ENCODE assay signal across 1 cellular context in the genomic region with DNA sequence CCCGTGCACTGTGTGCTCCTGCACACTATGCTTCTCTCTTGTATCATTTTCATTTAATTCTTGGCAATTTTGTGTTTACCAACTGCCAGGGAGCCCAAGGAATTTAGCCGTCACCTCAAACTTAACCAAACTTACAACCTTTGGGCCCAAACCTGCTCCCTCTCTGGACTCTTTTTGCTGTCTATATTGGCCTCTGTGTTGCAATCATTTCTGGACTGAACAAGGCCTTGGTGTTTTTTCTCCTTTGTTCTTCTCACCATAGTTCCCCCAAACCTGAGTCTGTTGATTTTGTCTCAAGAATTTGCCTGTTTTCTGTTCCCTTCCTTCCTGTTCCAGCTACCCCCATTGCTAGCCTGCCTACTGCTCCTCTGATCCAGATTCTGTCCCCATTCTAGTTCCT.
A peak's percentile ranks its signal among the peaks of the same experiment; 100 is the strongest.
TF ChIP-seq lines count a peak whose summit lies in the region.

No MANE protein-coding gene starts in this region.

TF ChIP-seq in HepG2, 621 proteins besides CTCF, POLR2A, EP300 and RAD21 (continued from another document and continues in another):
- TF ChIP-seq TFE3 (CRISPR knock-in tag; IDR thresholded peaks at IDR 0.05), result no peak
- no peak for TF ChIP-seq ZNF264 (CRISPR knock-in tag; IDR thresholded peaks at IDR 0.05)
- peak; percentile 79; the same call in 1 of the 2 replicates for TF ChIP-seq ZBTB26 (CRISPR knock-in tag; IDR thresholded peaks at IDR 0.05; ENCODE audit: borderline replicate concordance)
- 0 out of 2 replicates have a peak, but pooled peaks have one; percentile 18 for TF ChIP-seq TBX2 (CRISPR knock-in tag; IDR thresholded peaks at IDR 0.05; ENCODE audit: borderline replicate concordance)
- no peak for TF ChIP-seq AGO2 (optimal IDR thresholded peaks at IDR 0.05; ENCODE audit: low read depth, low read length)
- peak; percentile 70; the same call in 1 of the 2 replicates for TF ChIP-seq LCORL (IDR thresholded peaks at IDR 0.05)
- peak; percentile 41; the same call in 1 of the 2 replicates for TF ChIP-seq LCORL (CRISPR knock-in tag; IDR thresholded peaks at IDR 0.05)
- TF ChIP-seq PHF20 (CRISPR knock-in tag; IDR thresholded peaks at IDR 0.05), result no peak
- 0 out of 2 replicates have a peak, but pooled peaks have one; percentile 74 for TF ChIP-seq FOXJ3 (CRISPR knock-in tag; IDR thresholded peaks at IDR 0.05; ENCODE audit: borderline replicate concordance)
- TF ChIP-seq ZNF12 (CRISPR knock-in tag; IDR thresholded peaks at IDR 0.05), result no peak
- TF ChIP-seq, protein P1, sequence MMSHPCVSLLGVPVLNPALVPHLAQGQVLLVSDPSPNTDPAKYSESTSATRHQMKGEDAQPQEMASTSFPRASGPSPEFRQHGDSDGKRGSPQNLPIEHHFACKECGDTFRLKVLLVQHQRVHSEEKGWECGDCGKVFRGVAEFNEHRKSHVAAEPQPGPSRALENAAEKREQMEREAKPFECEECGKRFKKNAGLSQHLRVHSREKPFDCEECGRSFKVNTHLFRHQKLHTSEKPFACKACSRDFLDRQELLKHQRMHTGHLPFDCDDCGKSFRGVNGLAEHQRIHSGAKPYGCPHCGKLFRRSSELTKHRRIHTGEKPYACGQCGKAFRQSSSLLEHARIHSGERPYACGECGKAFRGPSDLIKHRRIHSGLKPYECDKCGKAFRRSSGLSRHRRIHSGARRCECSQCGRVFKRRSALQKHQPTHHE (CRISPR knock-in tag; IDR thresholded peaks at IDR 0.05; ENCODE audit: borderline replicate concordance), result no peak
- TF ChIP-seq ZNF296 (CRISPR knock-in tag; conservative IDR thresholded peaks at IDR 0.05), result no peak
- no peak for TF ChIP-seq IRF9 (CRISPR knock-in tag; IDR thresholded peaks at IDR 0.05; ENCODE audit: borderline replicate concordance)
- TF ChIP-seq XBP1 (CRISPR knock-in tag; IDR thresholded peaks at IDR 0.05), result no peak
- TF ChIP-seq ZNF710 (CRISPR knock-in tag; IDR thresholded peaks at IDR 0.05; ENCODE audit: borderline replicate concordance), result peak; percentile 21; the same call in 1 of the 2 replicates
- TF ChIP-seq PCBP2 (optimal IDR thresholded peaks at IDR 0.05; ENCODE audit: low read depth, low read length, poor library complexity, severe bottlenecking), result no peak
- no peak for TF ChIP-seq CSRNP1 (CRISPR knock-in tag; IDR thresholded peaks at IDR 0.05)
- TF ChIP-seq ZBTB33 (CRISPR knock-in tag; IDR thresholded peaks at IDR 0.05), result peak; percentile 37; the same call in 1 of the 2 replicates
- TF ChIP-seq ZBTB37 (CRISPR knock-in tag; IDR thresholded peaks at IDR 0.05), result peak; percentile 93
- TF ChIP-seq ZNF142 (CRISPR knock-in tag; IDR thresholded peaks at IDR 0.05), result no peak
- no peak for TF ChIP-seq E2F2 (CRISPR knock-in tag; IDR thresholded peaks at IDR 0.05; ENCODE audit: borderline replicate concordance)
- TF ChIP-seq POLR2G (IDR thresholded peaks at IDR 0.05; ENCODE audit: low read depth, low read length), result no peak
- TF ChIP-seq U2AF2 (IDR thresholded peaks at IDR 0.05; ENCODE audit: low read depth, low read length), result no peak
- TF ChIP-seq RBFOX2 (IDR thresholded peaks at IDR 0.05; ENCODE audit: low read depth, low read length), result no peak
- no peak for TF ChIP-seq ATF3 (CRISPR knock-in tag; IDR thresholded peaks at IDR 0.05)
- TF ChIP-seq SRSF4 (IDR thresholded peaks at IDR 0.05; ENCODE audit: low read depth, low read length, poor library complexity, severe bottlenecking), result no peak
- no peak for TF ChIP-seq GATAD1 (CRISPR knock-in tag; IDR thresholded peaks at IDR 0.05)
- TF ChIP-seq ZNF644 (CRISPR knock-in tag; IDR thresholded peaks at IDR 0.05; ENCODE audit: low read depth), result peak; percentile 51; the same call in 1 of the 2 replicates
- no peak for TF ChIP-seq TRIM24 (CRISPR knock-in tag; IDR thresholded peaks at IDR 0.05)
- 0 out of 2 replicates have a peak, but pooled peaks have one; percentile 29 for TF ChIP-seq TGIF2 (CRISPR knock-in tag; IDR thresholded peaks at IDR 0.05)
- no peak for TF ChIP-seq ISX (CRISPR knock-in tag; conservative IDR thresholded peaks at IDR 0.05)
- no peak for TF ChIP-seq RFXANK (CRISPR knock-in tag; IDR thresholded peaks at IDR 0.05)
